In the genomic region with DNA sequence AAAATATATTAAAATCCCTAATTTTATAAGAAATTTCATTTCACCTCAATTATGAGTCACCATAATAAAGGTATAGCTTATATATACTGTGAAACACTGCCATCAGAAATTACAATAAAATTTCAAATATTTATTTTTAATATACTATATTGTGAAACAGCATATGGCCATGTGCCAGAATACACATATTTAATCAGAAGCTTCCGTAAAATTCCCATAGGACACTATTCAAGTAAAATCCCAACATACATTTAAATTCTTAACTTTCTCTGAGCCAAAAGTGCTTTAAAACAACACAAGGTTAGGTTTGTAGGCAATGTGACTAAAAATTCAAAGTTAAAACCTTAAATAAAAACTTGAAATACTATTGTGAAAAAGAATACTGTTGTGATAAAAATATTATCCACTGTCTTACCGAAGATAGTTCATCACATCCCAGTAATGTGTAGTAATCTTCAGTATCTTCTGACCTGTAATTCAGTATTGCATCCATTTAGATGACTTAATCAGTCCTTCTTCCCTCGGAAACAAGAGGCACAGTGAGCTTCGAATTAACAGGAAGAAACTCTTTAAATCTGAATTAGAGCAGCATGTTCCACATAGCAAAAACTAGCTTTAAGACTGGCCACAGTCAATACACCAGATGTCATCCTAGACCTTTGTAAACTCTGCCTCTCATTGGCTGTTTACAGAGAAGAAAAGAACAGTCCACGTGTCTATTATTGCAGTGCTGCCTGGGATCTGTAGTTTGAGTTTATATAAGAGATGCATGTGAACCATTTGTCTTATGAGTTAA, we compare ENCODE assay signal across 8 cellular contexts. TPM values are rescaled to one million over a fixed set of nuclear protein-coding genes. Genes with fewer than 3 reads are reported as not detected.
A peak's percentile ranks its signal among the peaks of the same experiment; 100 is the strongest.
DNase-seq lines count a peak whose midpoint lies in the region; ATAC-seq lines count a peak whose summit lies in the region.

A gene (minus strand): TSS at position 670 of the 796 bp plus-strand sequence. CDS start 177 bp downstream, at position 493.

- no peak within 1 kb of the TSS for H3K27ac ChIP-seq in muscle layer of duodenum (ENCODE audit: low read length)

- H3K9ac ChIP-seq in endocrine pancreas (ENCODE audit: control insufficient read depth, insufficient read depth, low read length) = peak within 1 kb of the TSS; percentile 66

- no peaks in the 10 kb centered on the region for H3K36me3 ChIP-seq in endocrine pancreas (ENCODE audit: control insufficient read depth, insufficient read depth, low read length)
- no peaks in the 10 kb centered on the region for H3K36me3 ChIP-seq in muscle layer of duodenum (ENCODE audit: control insufficient read depth in 1 of 2, insufficient read depth in 2 of 2, low read length in 2 of 2)

- ATAC-seq in GM21367 (IDR thresholded peaks at IDR 0.05; ENCODE audit: unreplicated experiment) (peak; percentile 89), GM19452 (IDR thresholded peaks at IDR 0.05; ENCODE audit: unreplicated experiment) (no peak)

- DNase-seq in COR-L47 (lab: John Stamatoyannopoulos, UW) (peak; percentile 18), M059J (ENCODE audit: low read depth) (peak; percentile 63), SIG-M5 treated with dmso at 0.1 percent for 504 hours (lab: John Stamatoyannopoulos, UW; ENCODE audit: unreplicated experiment) (peak; percentile 89)
- no peak for DNase-seq in activated CD4-positive, alpha-beta T cell treated with anti-CD3 and anti-CD28 coated beads for 48 hours

- peak within 1 kb of the TSS; percentile 100 for H3K4me3 ChIP-seq in endocrine pancreas (ENCODE audit: control insufficient read depth, insufficient read depth, low read length)
- peak within 1 kb of the TSS; percentile 41 to 55 for H3K4me3 ChIP-seq in muscle layer of duodenum (ENCODE audit: low read depth in 1 of 2, low read length in 2 of 2)

- H3K9me3 ChIP-seq in endocrine pancreas (ENCODE audit: control insufficient read depth, low read length) (no peaks in the 10 kb centered on the region), muscle layer of duodenum (ENCODE audit: control insufficient read depth in 1 of 2, low read length in 2 of 2) (no peaks in the 10 kb centered on the region)

- H3K27me3 ChIP-seq in endocrine pancreas (ENCODE audit: control insufficient read depth, insufficient read depth, low read length) (no peaks in the 10 kb centered on the region), muscle layer of duodenum (ENCODE audit: low read depth, low read length) (no peaks in the 10 kb centered on the region)

- H3K4me1 ChIP-seq in endocrine pancreas (ENCODE audit: control insufficient read depth, insufficient read depth, low read length) (peaks cover 1% of the 10 kb centered on the region), muscle layer of duodenum (ENCODE audit: control insufficient read depth in 1 of 2, insufficient read depth in 2 of 2, low read length in 2 of 2) (peaks cover 0 to 4% of the 10 kb centered on the region in 2 donors)

RNA-seq across cellular contexts. Expression of the gene that starts here (rescaled TPM):
- total RNA-seq in M059J (2014; rRNA removed; shearing (Covaris generic)) = 2.4 and 3.4 TPM in 2 replicates
